Comparison of ENCODE assay signal across 9 cellular contexts in the genomic region with DNA sequence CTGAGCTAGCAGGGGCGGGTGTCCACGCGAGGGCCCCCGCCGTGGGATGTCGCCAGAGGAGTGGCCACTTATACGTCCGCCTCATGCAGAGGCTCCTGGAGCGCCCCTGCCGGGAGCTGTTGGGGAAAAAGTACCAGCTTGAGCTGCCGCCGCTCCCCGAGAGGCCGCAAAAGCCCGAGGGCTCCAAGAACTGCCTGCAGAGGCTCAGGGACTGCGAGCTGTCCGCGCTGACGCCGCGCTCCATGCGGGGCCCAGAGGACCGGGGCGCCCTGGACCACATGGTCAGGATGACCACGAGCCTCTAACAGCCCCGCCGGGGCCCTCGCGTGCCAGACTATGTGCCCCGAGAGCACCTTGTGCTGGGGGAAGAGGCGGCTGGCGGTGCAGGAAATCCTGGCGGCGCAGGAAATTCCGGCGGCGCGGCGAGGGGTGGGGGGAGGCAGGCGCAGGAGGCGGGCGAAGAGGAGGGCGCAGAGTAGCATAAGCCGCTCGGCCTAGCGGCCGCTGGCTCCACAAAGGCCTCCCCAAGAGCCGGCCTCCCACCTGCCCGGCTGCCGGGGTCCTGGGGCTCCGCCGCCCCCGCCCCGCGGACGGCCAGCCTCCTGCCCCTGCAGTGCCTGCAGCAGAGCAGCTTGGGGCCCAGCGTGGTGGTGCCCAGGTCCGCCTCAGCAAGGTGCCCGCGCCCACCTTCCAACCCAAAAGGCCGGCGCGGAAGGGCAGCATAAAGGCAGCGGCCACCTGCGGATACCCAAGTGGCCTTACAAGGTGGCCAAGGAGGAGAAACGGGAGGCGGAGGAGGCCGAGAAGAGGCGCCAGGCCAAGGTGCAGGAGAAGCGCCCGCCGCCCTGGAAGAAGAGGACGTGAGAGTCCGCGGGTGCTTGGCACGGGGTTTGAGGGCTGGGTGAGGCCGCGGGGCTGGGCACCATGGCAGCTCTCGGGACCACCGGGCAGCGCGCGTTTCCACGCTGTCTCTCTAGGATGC. TPM values are rescaled to one million over a fixed set of nuclear protein-coding genes. Genes with fewer than 3 reads are reported as not detected.
DNase-seq lines count a peak whose midpoint lies in the region; ATAC-seq, FAIRE-seq and TF ChIP-seq lines count a peak whose summit lies in the region.
"Had no signal": no experiment of that assay in that cellular context is flagged by ENCODE, and none has a peak within 500 bp of the region (broad histone marks: within the 10 kb centered on the region; RNA-seq: fewer than 3 reads in every experiment).

No MANE protein-coding gene starts in this region.

- TF ChIP-seq CTCF in D721Med (IDR thresholded peaks at IDR 0.05; ENCODE audit: insufficient read depth, missing control alignments), result peak; percentile 3

- ATAC-seq in GM21526 (IDR thresholded peaks at IDR 0.05; ENCODE audit: low FRiP score, unreplicated experiment), result peak; percentile 59

- FAIRE-seq in D721Med (lab: Jason Lieb, UNC), result no peak
- FAIRE-seq: TTC549 had no signal

- DNase-seq in D721Med (ENCODE audit: insufficient read length, low spot score) (peak; percentile 38), NCI-H1092 (lab: John Stamatoyannopoulos, UW) (peak; percentile 42), cerebellum (ENCODE audit: low spot score) (peak; percentile 65), lung microvascular endothelial cell (ENCODE audit: low read depth in 2 of 2) (peak; percentile 43 to 50), UCSD-AML1 (lab: John Stamatoyannopoulos, UW; ENCODE audit: unreplicated experiment) (no peak)
- peak; percentile 41 for DNase-seq in activated CD4-positive, alpha-beta T cell treated with anti-CD3 and anti-CD28 coated beads for 1 hour
- peak; percentile 42 for DNase-seq in stimulated activated CD8-positive, alpha-beta memory T cell treated with anti-CD3 and anti-CD28 coated beads, Interleukin-4, amount 100 ng/mL, for 24 hours (ENCODE audit: low read depth)

RNA-seq across cellular contexts. Expression of a gene that starts 42.1 kb away (rescaled TPM):
- total RNA-seq in cerebellum (0.36 TPM), lung microvascular endothelial cell (not detected in 2 replicates)
